1 cellular context compared by ENCODE assay signal in genomic region chr22:45211848-45212247, GRCh38.
TF ChIP-seq lines count a peak whose summit lies in the region.

No MANE protein-coding gene starts in this region.

TF ChIP-seq in IMR-90, 13 proteins besides CTCF, POLR2A, EP300 and RAD21:
- no peak for TF ChIP-seq MAFK (IDR thresholded peaks at IDR 0.05; ENCODE audit: low read depth, low read length)
- no peak for TF ChIP-seq MXI1 (IDR thresholded peaks at IDR 0.05; ENCODE audit: borderline replicate concordance, low read depth, low read length)
